Comparison of ENCODE assay signal across 10 cellular contexts in genomic region chr2:150911766-150912280, GRCh38.
A peak's percentile ranks its signal among the peaks of the same experiment; 100 is the strongest.
DNase-seq lines count a peak whose midpoint lies in the region; ATAC-seq and TF ChIP-seq lines count a peak whose summit lies in the region.
"Had no signal": no experiment of that assay in that cellular context is flagged by ENCODE, and none has a peak within 500 bp of the region (broad histone marks: within the 10 kb centered on the region; RNA-seq: fewer than 3 reads in every experiment).

No MANE protein-coding gene starts in this region.

- DNase-seq in HFF-Myc (ENCODE audit: extremely low read depth, low read depth) (peak; percentile 44), WERI-Rb-1 (peak; percentile 27), right cardiac atrium (peak; percentile 66 to 84 (median 68)), smooth muscle cell of the brain vasculature (ENCODE audit: low read depth, low spot score) (peak; percentile 26), NCI-H1694 treated with DMSO at 0.1 percent for 48 hours (lab: John Stamatoyannopoulos, UW) (no peak), NCI-H1048 (lab: John Stamatoyannopoulos, UW) (no peak)
- DNase-seq in activated CD4-positive, alpha-beta T cell treated with anti-CD3 and anti-CD28 coated beads for 1 hour = no peak
- DNase-seq: NCI-H69; stimulated activated CD4-positive, alpha-beta T cell treated with anti-CD3 and anti-CD28 coated beads, Interleukin-2, amount 100 ng/mL, for 24 hours had no signal

- no peak overlapping the region for H3K27ac ChIP-seq in WERI-Rb-1
- H3K27ac ChIP-seq in right cardiac atrium (ENCODE audit: low read length) = no peak overlapping the region

- no peaks in the 10 kb centered on the region for H3K27me3 ChIP-seq in WERI-Rb-1 (ENCODE audit: insufficient read depth, low read depth, severe bottlenecking)
- H3K27me3 ChIP-seq in right cardiac atrium (ENCODE audit: control insufficient read depth, insufficient read depth) = no peaks in the 10 kb centered on the region

- intact Hi-C loops in right cardiac atrium (cut with DNase I) = no loop called here

- no peak overlapping the region for H3K4me3 ChIP-seq in HFF-Myc (replicated peaks; ENCODE audit: low read depth, low read length)
- H3K4me3 ChIP-seq in WERI-Rb-1 (ENCODE audit: low read depth, low read length) = no peak overlapping the region
- no peak overlapping the region for H3K4me3 ChIP-seq in right cardiac atrium (ENCODE audit: low read length)

- H3K36me3 ChIP-seq in WERI-Rb-1 = no peaks in the 10 kb centered on the region

- 34% methylated on average over 9 of the region's 9 CpGs for WGBS in right cardiac atrium

- TF ChIP-seq CTCF in HFF-Myc (IDR thresholded peaks at IDR 0.05; ENCODE audit: low read depth, low read length, missing control alignments) (peak; percentile 9), WERI-Rb-1 (IDR thresholded peaks at IDR 0.05; ENCODE audit: low read depth, low read length) (peak; percentile 31; the same call in 1 of the 2 replicates)

- ATAC-seq in right cardiac atrium = peak; percentile 95 to 96
- no peak for ATAC-seq in HG03025 (IDR thresholded peaks at IDR 0.05; ENCODE audit: low FRiP score, unreplicated experiment)

- H3K9me3 ChIP-seq in WERI-Rb-1 (ENCODE audit: severe bottlenecking) (peaks cover 3% of the 10 kb centered on the region), right cardiac atrium (ENCODE audit: control insufficient read depth, low read length) (no peaks in the 10 kb centered on the region)

- peaks cover 1% of the 10 kb centered on the region for H3K4me1 ChIP-seq in right cardiac atrium (ENCODE audit: control insufficient read depth, insufficient read depth, low read length)

Comparison
In these comparisons a context has a peak if more than half of its experiments do, and no peak if none do; other contexts are left out.
1. DNase-seq: peak in HFF-Myc (single experiment), WERI-Rb-1 (single experiment), right cardiac atrium (3 of 3) and smooth muscle cell of the brain vasculature (single experiment); none in NCI-H1694 treated with DMSO at 0.1 percent for 48 hours (single experiment), NCI-H1048 (single experiment) and activated CD4-positive, alpha-beta T cell treated with anti-CD3 and anti-CD28 coated beads for 1 hour (single experiment).